Comparison of ENCODE assay signal across 8 cellular contexts in genomic region chr6:29651413-29652197, GRCh38. TPM values are rescaled to one million over a fixed set of nuclear protein-coding genes. Genes with fewer than 3 reads are reported as not detected.
DNase-seq lines count a peak whose midpoint lies in the region; ATAC-seq, FAIRE-seq and TF ChIP-seq lines count a peak whose summit lies in the region.

No MANE protein-coding gene starts in this region.

- FAIRE-seq in bronchial epithelial cell (lab: Jason Lieb, UNC): no peak

- no peak overlapping the region for H3K4me3 ChIP-seq in bronchial epithelial cell (ENCODE audit: low read depth, low read length)

- no peak for ATAC-seq in activated T-cell treated with anti-CD3 and anti-CD28 coated beads, Interleukin-2, amount 50 U/mL, for 72 hours (replicated peaks in 1 of 2)
- no peak for ATAC-seq in activated T-cell treated with anti-CD3 and anti-CD28 coated beads, Interleukin-2, amount 50 U/mL, for 4 hours
- no peak for ATAC-seq in HG02840 (IDR thresholded peaks at IDR 0.05; ENCODE audit: low FRiP score, unreplicated experiment)

- H3K4me3 Mint-ChIP-seq in activated T-cell treated with anti-CD3 and anti-CD28 coated beads, Interleukin-2, amount 50 U/mL, for 72 hours: peak overlapping the region; percentile 29 to 63
- H3K4me3 Mint-ChIP-seq in activated T-cell treated with anti-CD3 and anti-CD28 coated beads, Interleukin-2, amount 50 U/mL, for 4 hours: no peak overlapping the region
- H3K4me3 Mint-ChIP-seq in nephron: peak overlapping the region in 2 of 3 experiments; percentile 56 to 68

- TF ChIP-seq CTCF in bronchial epithelial cell (IDR thresholded peaks at IDR 0.05; ENCODE audit: insufficient read depth, low read length, severe bottlenecking) (peak; percentile 60), nephron (IDR thresholded peaks at IDR 0.05; ENCODE audit: unreplicated experiment in 3 of 3) (peak; percentile 54 to 60 (median 59))

- DNase-seq in activated T-cell treated with anti-CD3 and anti-CD28 coated beads, Interleukin-2, amount 50 U/mL, for 72 hours: no peak
- no peak for DNase-seq in activated T-cell treated with anti-CD3 and anti-CD28 coated beads, Interleukin-2, amount 50 U/mL, for 4 hours
- DNase-seq in NCI-H345 (lab: John Stamatoyannopoulos, UW) (peak; percentile 10), bronchial epithelial cell (ENCODE audit: low read depth) (peak; percentile 50), NCI-H524 treated with DMSO at 0.1 percent for 48 hours (lab: John Stamatoyannopoulos, UW) (no peak), NCI-H2107 treated with DMSO at 0.1 percent for 48 hours (lab: John Stamatoyannopoulos, UW; ENCODE audit: unreplicated experiment) (no peak)

- H3K9me3 Mint-ChIP-seq in activated T-cell treated with anti-CD3 and anti-CD28 coated beads, Interleukin-2, amount 50 U/mL, for 72 hours: no peaks in the 10 kb centered on the region
- H3K9me3 Mint-ChIP-seq in activated T-cell treated with anti-CD3 and anti-CD28 coated beads, Interleukin-2, amount 50 U/mL, for 4 hours: no peaks in the 10 kb centered on the region
- no peaks in the 10 kb centered on the region for H3K9me3 Mint-ChIP-seq in nephron

- no peaks in the 10 kb centered on the region for H3K36me3 ChIP-seq in bronchial epithelial cell (ENCODE audit: control insufficient read depth, insufficient read depth, low read length)

- peaks cover 11% of the 10 kb centered on the region for H3K27me3 Mint-ChIP-seq in activated T-cell treated with anti-CD3 and anti-CD28 coated beads, Interleukin-2, amount 50 U/mL, for 72 hours (ENCODE audit: low read depth)
- H3K27me3 Mint-ChIP-seq in activated T-cell treated with anti-CD3 and anti-CD28 coated beads, Interleukin-2, amount 50 U/mL, for 4 hours (ENCODE audit: low read depth): peaks cover 11% of the 10 kb centered on the region
- H3K27me3 Mint-ChIP-seq in nephron (ENCODE audit: low read depth): peaks cover 17% of the 10 kb centered on the region

- no peaks in the 10 kb centered on the region for H3K36me3 Mint-ChIP-seq in activated T-cell treated with anti-CD3 and anti-CD28 coated beads, Interleukin-2, amount 50 U/mL, for 72 hours (ENCODE audit: insufficient read depth in 2 of 2)
- H3K36me3 Mint-ChIP-seq in activated T-cell treated with anti-CD3 and anti-CD28 coated beads, Interleukin-2, amount 50 U/mL, for 4 hours (ENCODE audit: insufficient read depth): no peaks in the 10 kb centered on the region
- no peaks in the 10 kb centered on the region for H3K36me3 Mint-ChIP-seq in nephron (ENCODE audit: low read depth)

- peak overlapping the region; percentile 82 for H3K27ac Mint-ChIP-seq in activated T-cell treated with anti-CD3 and anti-CD28 coated beads, Interleukin-2, amount 50 U/mL, for 72 hours
- H3K27ac Mint-ChIP-seq in nephron: no peak overlapping the region

- H3K27me3 ChIP-seq in bronchial epithelial cell (ENCODE audit: control insufficient read depth, insufficient read depth, low read length): peaks cover 2% of the 10 kb centered on the region

- peaks cover 14% of the 10 kb centered on the region for H3K4me1 Mint-ChIP-seq in activated T-cell treated with anti-CD3 and anti-CD28 coated beads, Interleukin-2, amount 50 U/mL, for 72 hours (ENCODE audit: low read depth)
- H3K4me1 Mint-ChIP-seq in activated T-cell treated with anti-CD3 and anti-CD28 coated beads, Interleukin-2, amount 50 U/mL, for 4 hours (ENCODE audit: low read depth): peaks cover 10% of the 10 kb centered on the region
- H3K4me1 Mint-ChIP-seq in nephron: peaks cover 15% of the 10 kb centered on the region

RNA-seq across cellular contexts. Expression of gene MOG, which starts 5.3 kb away (rescaled TPM):
- not detected for total RNA-seq in activated T-cell treated with anti-CD3 and anti-CD28 coated beads, Interleukin-2, amount 50 U/mL, for 72 hours
- total RNA-seq in activated T-cell treated with anti-CD3 and anti-CD28 coated beads, Interleukin-2, amount 50 U/mL, for 4 hours: not detected
- not detected in 2 replicates for total RNA-seq in bronchial epithelial cell

RNA-seq across cellular contexts. Expression of gene GABBR1, which starts 18.6 kb away (rescaled TPM):
- 10 to 100 TPM; 21.7 to 26.6 TPM for total RNA-seq in activated T-cell treated with anti-CD3 and anti-CD28 coated beads, Interleukin-2, amount 50 U/mL, for 72 hours
- 1 to 10 TPM; 4.2 to 5.6 (median 4.7) TPM for total RNA-seq in activated T-cell treated with anti-CD3 and anti-CD28 coated beads, Interleukin-2, amount 50 U/mL, for 4 hours
- total RNA-seq in bronchial epithelial cell: 6.3 and 11.1 TPM in 2 replicates

RNA-seq across cellular contexts. Expression of gene ZFP57, which starts 29.3 kb away (rescaled TPM):
- total RNA-seq in activated T-cell treated with anti-CD3 and anti-CD28 coated beads, Interleukin-2, amount 50 U/mL, for 72 hours: 1 to 10 TPM in 1 of 2 donors, not detected in 1; 6.3 TPM
- not detected for total RNA-seq in activated T-cell treated with anti-CD3 and anti-CD28 coated beads, Interleukin-2, amount 50 U/mL, for 4 hours
- 0.90 and 1.6 TPM in 2 replicates for total RNA-seq in bronchial epithelial cell

Comparison
In these comparisons a context has a peak if more than half of its experiments do, and no peak if none do; other contexts are left out.
1. DNase-seq: peak in NCI-H345 (single experiment) and bronchial epithelial cell (single experiment); none in activated T-cell treated with anti-CD3 and anti-CD28 coated beads, Interleukin-2, amount 50 U/mL, for 72 hours (0 of 2), activated T-cell treated with anti-CD3 and anti-CD28 coated beads, Interleukin-2, amount 50 U/mL, for 4 hours (single experiment), NCI-H524 treated with DMSO at 0.1 percent for 48 hours (single experiment) and NCI-H2107 treated with DMSO at 0.1 percent for 48 hours (single experiment).